In genomic region chr19:49599378-49600298, GRCh38 we compare ENCODE assay signal across 20 cellular contexts. TPM values are rescaled to one million over a fixed set of nuclear protein-coding genes. Genes with fewer than 3 reads are reported as not detected.
DNase-seq lines count a peak whose midpoint lies in the region; ATAC-seq and TF ChIP-seq lines count a peak whose summit lies in the region.
"Had no signal": no experiment of that assay in that cellular context is flagged by ENCODE, and none has a peak within 500 bp of the region (broad histone marks: within the 10 kb centered on the region; RNA-seq: fewer than 3 reads in every experiment).

No MANE protein-coding gene starts in this region.

- H3K27ac Mint-ChIP-seq in activated CD8-positive, alpha-beta T cell treated with anti-CD3 and anti-CD28 coated beads for 36 hours: peak overlapping the region; percentile 37
- no peak overlapping the region for H3K27ac Mint-ChIP-seq in activated CD8-positive, alpha-beta T cell treated with anti-CD3 and anti-CD28 coated beads, Interleukin-2, amount 10 ng/mL, durations not matched to agents 7 days and 5 days
- H3K27ac Mint-ChIP-seq in CD8-positive, alpha-beta T cell: peak overlapping the region; percentile 62
- H3K27ac Mint-ChIP-seq in activated T-helper 17 cell treated with anti-CD3 and anti-CD28 coated beads, Interleukin-2, amount 50 U/mL, for 72 hours: peak overlapping the region; percentile 84
- H3K27ac Mint-ChIP-seq in mesothelial cell of epicardium: no peak overlapping the region
- H3K27ac Mint-ChIP-seq: activated naive CD8-positive, alpha-beta T cell treated with anti-CD3 and anti-CD28 coated beads, Interleukin-2, amount 10 ng/mL, durations not matched to agents 7 days and 5 days; T-helper 2 cell treated with Interferon-gamma antibody and Interleukin-4, amounts not matched to agents 5 μg/mL and 100 μg/mL, for 36 hours had no signal

- no peak overlapping the region for H2BK15ac ChIP-seq in neuronal stem cell (ENCODE audit: low read length)

- no peak overlapping the region for H2BK12ac ChIP-seq in neuronal stem cell (ENCODE audit: low read length)

- H2BK120ac ChIP-seq in neuronal stem cell (ENCODE audit: low read depth, low read length): no peak overlapping the region

- intact Hi-C loops in activated CD8-positive, alpha-beta T cell treated with anti-CD3 and anti-CD28 coated beads for 36 hours (cut with micrococcal nuclease): no loop called here
- intact Hi-C loops in CD8-positive, alpha-beta T cell (cut with DNase I, micrococcal nuclease): no loop called here

- POLR2A ChIA-PET in activated CD8-positive, alpha-beta T cell treated with anti-CD3 and anti-CD28 coated beads for 36 hours (lab: Charles Lee): interaction anchor here (0.6 to 1.9 kb wide), 5 partner anchors 8 to 107 kb away, joined by 3 to 5 read pairs (median 3); no protein-coding TSS in a partner anchor
- POLR2A ChIA-PET in activated CD8-positive, alpha-beta T cell treated with anti-CD3 and anti-CD28 coated beads, Interleukin-2, amount 10 ng/mL, durations not matched to agents 7 days and 5 days (lab: Charles Lee): no interaction called here
- POLR2A ChIA-PET in CD8-positive, alpha-beta T cell (lab: Charles Lee): no interaction called here

- DNase-seq in activated CD8-positive, alpha-beta T cell treated with anti-CD3 and anti-CD28 coated beads for 36 hours: no peak
- DNase-seq in activated CD8-positive, alpha-beta T cell treated with anti-CD3 and anti-CD28 coated beads, Interleukin-2, amount 10 ng/mL, durations not matched to agents 7 days and 5 days: no peak
- DNase-seq in CD8-positive, alpha-beta T cell: no peak
- DNase-seq in neuronal stem cell (ENCODE audit: low spot score) (no peak), mesothelial cell of epicardium (ENCODE audit: low spot score in 2 of 2, unreplicated experiment in 2 of 2) (no peak), NCI-H2107 (lab: John Stamatoyannopoulos, UW) (no peak)
- DNase-seq: ACHN; activated naive CD8-positive, alpha-beta T cell treated with anti-CD3 and anti-CD28 coated beads, Interleukin-2, amount 10 ng/mL, durations not matched to agents 7 days and 5 days; foreskin keratinocyte; naive B cell; NCI-H1092; NCI-H187 treated with DMSO at 0.1 percent for 48 hours; NCI-H774; pancreas; SK-N-SH had no signal

- H3K4me2 ChIP-seq in neuronal stem cell (ENCODE audit: insufficient read depth, low read length, poor library complexity, severe bottlenecking): no peak overlapping the region
- H3K4me2 ChIP-seq: SK-N-SH had no signal

- no peak overlapping the region for H3K4me3 Mint-ChIP-seq in activated CD8-positive, alpha-beta T cell treated with anti-CD3 and anti-CD28 coated beads for 36 hours
- H3K4me3 Mint-ChIP-seq in activated CD8-positive, alpha-beta T cell treated with anti-CD3 and anti-CD28 coated beads, Interleukin-2, amount 10 ng/mL, durations not matched to agents 7 days and 5 days: no peak overlapping the region
- H3K4me3 Mint-ChIP-seq in CD8-positive, alpha-beta T cell: no peak overlapping the region
- H3K4me3 Mint-ChIP-seq in activated T-helper 17 cell treated with anti-CD3 and anti-CD28 coated beads, Interleukin-2, amount 50 U/mL, for 72 hours: no peak overlapping the region
- no peak overlapping the region for H3K4me3 Mint-ChIP-seq in mesothelial cell of epicardium
- H3K4me3 Mint-ChIP-seq: activated naive CD8-positive, alpha-beta T cell treated with anti-CD3 and anti-CD28 coated beads, Interleukin-2, amount 10 ng/mL, durations not matched to agents 7 days and 5 days; naive B cell; T-helper 2 cell treated with Interferon-gamma antibody and Interleukin-4, amounts not matched to agents 5 μg/mL and 100 μg/mL, for 36 hours had no signal

- no peak overlapping the region for H3K4me3 ChIP-seq in CD8-positive, alpha-beta T cell (ENCODE audit: low read depth, low read length)
- H3K4me3 ChIP-seq in neuronal stem cell (ENCODE audit: low read length in 2 of 2): no peak overlapping the region
- H3K4me3 ChIP-seq: pancreas, thoracic aorta had no signal

- no peak overlapping the region for H2AK5ac ChIP-seq in neuronal stem cell (ENCODE audit: low read depth, low read length)

- H4K8ac ChIP-seq in neuronal stem cell (ENCODE audit: low read depth, low read length): peak overlapping the region; percentile 72

- H3K23ac ChIP-seq in neuronal stem cell (ENCODE audit: low read depth, low read length, poor library complexity): peak overlapping the region; percentile 55

- H3K36me3 ChIP-seq in CD8-positive, alpha-beta T cell (ENCODE audit: insufficient read depth, low read length): peaks cover 41% of the 10 kb centered on the region
- peaks cover 63 to 89% of the 10 kb centered on the region in 2 donors for H3K36me3 ChIP-seq in neuronal stem cell (replicated peaks in 1 of 2; ENCODE audit: control insufficient read depth in 2 of 2, insufficient read depth in 2 of 2, low read length in 2 of 2)

- H3K27me3 Mint-ChIP-seq in activated CD8-positive, alpha-beta T cell treated with anti-CD3 and anti-CD28 coated beads for 36 hours: no peaks in the 10 kb centered on the region
- H3K27me3 Mint-ChIP-seq in activated CD8-positive, alpha-beta T cell treated with anti-CD3 and anti-CD28 coated beads, Interleukin-2, amount 10 ng/mL, durations not matched to agents 7 days and 5 days (ENCODE audit: low read depth): no peaks in the 10 kb centered on the region
- no peaks in the 10 kb centered on the region for H3K27me3 Mint-ChIP-seq in CD8-positive, alpha-beta T cell (ENCODE audit: low read depth)
- no peaks in the 10 kb centered on the region for H3K27me3 Mint-ChIP-seq in activated T-helper 17 cell treated with anti-CD3 and anti-CD28 coated beads, Interleukin-2, amount 50 U/mL, for 72 hours
- no peaks in the 10 kb centered on the region for H3K27me3 Mint-ChIP-seq in mesothelial cell of epicardium (ENCODE audit: low read depth)
- H3K27me3 Mint-ChIP-seq: activated naive CD8-positive, alpha-beta T cell treated with anti-CD3 and anti-CD28 coated beads, Interleukin-2, amount 10 ng/mL, durations not matched to agents 7 days and 5 days; naive B cell had no signal

- peaks cover 25% of the 10 kb centered on the region for H3K36me3 Mint-ChIP-seq in activated CD8-positive, alpha-beta T cell treated with anti-CD3 and anti-CD28 coated beads for 36 hours (ENCODE audit: low read depth)
- H3K36me3 Mint-ChIP-seq in activated CD8-positive, alpha-beta T cell treated with anti-CD3 and anti-CD28 coated beads, Interleukin-2, amount 10 ng/mL, durations not matched to agents 7 days and 5 days (ENCODE audit: low read depth): peaks cover 38% of the 10 kb centered on the region
- H3K36me3 Mint-ChIP-seq in CD8-positive, alpha-beta T cell: peaks cover 54% of the 10 kb centered on the region
- H3K36me3 Mint-ChIP-seq in activated T-helper 17 cell treated with anti-CD3 and anti-CD28 coated beads, Interleukin-2, amount 50 U/mL, for 72 hours (ENCODE audit: low read depth): peaks cover 51% of the 10 kb centered on the region
- peaks cover 29% of the 10 kb centered on the region for H3K36me3 Mint-ChIP-seq in mesothelial cell of epicardium

- no peak overlapping the region for H3K18ac ChIP-seq in neuronal stem cell (ENCODE audit: low read length)

- WGBS in neuronal stem cell (ENCODE audit: extremely low coverage in 2 of 2, insufficient read length in 2 of 2, insufficient replicate concordance in 1 of 2), 2 donors: no CpG with 5 or more reads among the region's 26 CpGs

- no peaks in the 10 kb centered on the region for H3K9me3 Mint-ChIP-seq in activated CD8-positive, alpha-beta T cell treated with anti-CD3 and anti-CD28 coated beads for 36 hours
- H3K9me3 Mint-ChIP-seq in activated CD8-positive, alpha-beta T cell treated with anti-CD3 and anti-CD28 coated beads, Interleukin-2, amount 10 ng/mL, durations not matched to agents 7 days and 5 days (ENCODE audit: insufficient read depth): no peaks in the 10 kb centered on the region
- H3K9me3 Mint-ChIP-seq in CD8-positive, alpha-beta T cell: no peaks in the 10 kb centered on the region
- no peaks in the 10 kb centered on the region for H3K9me3 Mint-ChIP-seq in activated T-helper 17 cell treated with anti-CD3 and anti-CD28 coated beads, Interleukin-2, amount 50 U/mL, for 72 hours
- no peaks in the 10 kb centered on the region for H3K9me3 Mint-ChIP-seq in mesothelial cell of epicardium
- H3K9me3 Mint-ChIP-seq: activated naive CD8-positive, alpha-beta T cell treated with anti-CD3 and anti-CD28 coated beads, Interleukin-2, amount 10 ng/mL, durations not matched to agents 7 days and 5 days; naive B cell; T-helper 2 cell treated with Interferon-gamma antibody and Interleukin-4, amounts not matched to agents 5 μg/mL and 100 μg/mL, for 36 hours had no signal

- peaks cover 30% of the 10 kb centered on the region for H3K79me1 ChIP-seq in neuronal stem cell (ENCODE audit: low read depth, low read length)

- no peaks in the 10 kb centered on the region for H3K9me3 ChIP-seq in CD8-positive, alpha-beta T cell (ENCODE audit: low read length)
- H3K9me3 ChIP-seq in neuronal stem cell (replicated peaks in 1 of 2; ENCODE audit: control insufficient read depth in 2 of 2, insufficient read depth in 1 of 2, low read depth in 1 of 2, low read length in 2 of 2): no peaks in the 10 kb centered on the region
- H3K9me3 ChIP-seq: pancreas, SK-N-SH, thoracic aorta had no signal

- H4K91ac ChIP-seq in neuronal stem cell (ENCODE audit: low read depth, low read length, poor library complexity): no peak overlapping the region

- no peak overlapping the region for H3K14ac ChIP-seq in neuronal stem cell (ENCODE audit: low read length)

- CTCF ChIA-PET in activated CD8-positive, alpha-beta T cell treated with anti-CD3 and anti-CD28 coated beads for 36 hours (lab: Charles Lee): no interaction called here
- CTCF ChIA-PET in activated CD8-positive, alpha-beta T cell treated with anti-CD3 and anti-CD28 coated beads, Interleukin-2, amount 10 ng/mL, durations not matched to agents 7 days and 5 days (lab: Charles Lee): no interaction called here
- CTCF ChIA-PET in CD8-positive, alpha-beta T cell (lab: Charles Lee): no interaction called here

- H3K4me1 ChIP-seq in CD8-positive, alpha-beta T cell (ENCODE audit: insufficient read depth, low read length): no peaks in the 10 kb centered on the region
- no peaks in the 10 kb centered on the region for H3K4me1 ChIP-seq in neuronal stem cell (ENCODE audit: control insufficient read depth in 2 of 2, insufficient read depth in 1 of 2, low read depth in 1 of 2, low read length in 2 of 2)
- H3K4me1 ChIP-seq: foreskin keratinocyte, pancreas had no signal

- H3K4ac ChIP-seq in neuronal stem cell (ENCODE audit: low read length): no peak overlapping the region

- ATAC-seq in activated CD8-positive, alpha-beta T cell treated with anti-CD3 and anti-CD28 coated beads for 36 hours: no peak
- ATAC-seq in activated CD8-positive, alpha-beta T cell treated with anti-CD3 and anti-CD28 coated beads, Interleukin-2, amount 10 ng/mL, durations not matched to agents 7 days and 5 days: no peak
- no peak for ATAC-seq in CD8-positive, alpha-beta T cell
- no peak for ATAC-seq in activated T-helper 17 cell treated with anti-CD3 and anti-CD28 coated beads, Interleukin-2, amount 50 U/mL, for 72 hours (replicated peaks)
- ATAC-seq in GM21360 (IDR thresholded peaks at IDR 0.05; ENCODE audit: unreplicated experiment): no peak
- ATAC-seq: foreskin keratinocyte, HCT116, pancreas had no signal

- H3K27me3 ChIP-seq in CD8-positive, alpha-beta T cell (ENCODE audit: insufficient read depth, low read length): no peaks in the 10 kb centered on the region
- no peaks in the 10 kb centered on the region for H3K27me3 ChIP-seq in neuronal stem cell (ENCODE audit: control insufficient read depth in 3 of 3, insufficient read depth in 3 of 3, low read depth in 1 of 3, low read length in 3 of 3)
- H3K27me3 ChIP-seq: foreskin keratinocyte, pancreas had no signal

- no peak overlapping the region for H2AFZ ChIP-seq in neuronal stem cell (ENCODE audit: low read length)

- TF ChIP-seq CTCF in activated CD8-positive, alpha-beta T cell treated with anti-CD3 and anti-CD28 coated beads for 36 hours (IDR thresholded peaks at IDR 0.05): no peak
- no peak for TF ChIP-seq CTCF in CD8-positive, alpha-beta T cell (IDR thresholded peaks at IDR 0.05)
- TF ChIP-seq CTCF in mesothelial cell of epicardium (IDR thresholded peaks at IDR 0.05; ENCODE audit: unreplicated experiment): no peak

- no peak overlapping the region for H3K9ac ChIP-seq in neuronal stem cell (ENCODE audit: low read depth, low read length, poor library complexity)
- H3K9ac ChIP-seq: SK-N-SH had no signal

- H3K4me1 Mint-ChIP-seq in activated CD8-positive, alpha-beta T cell treated with anti-CD3 and anti-CD28 coated beads for 36 hours (ENCODE audit: low read depth): peaks cover 15% of the 10 kb centered on the region
- H3K4me1 Mint-ChIP-seq in activated CD8-positive, alpha-beta T cell treated with anti-CD3 and anti-CD28 coated beads, Interleukin-2, amount 10 ng/mL, durations not matched to agents 7 days and 5 days (ENCODE audit: low read depth): peaks cover 5% of the 10 kb centered on the region
- peaks cover 24% of the 10 kb centered on the region for H3K4me1 Mint-ChIP-seq in CD8-positive, alpha-beta T cell (ENCODE audit: low read depth)
- peaks cover 5% of the 10 kb centered on the region for H3K4me1 Mint-ChIP-seq in activated T-helper 17 cell treated with anti-CD3 and anti-CD28 coated beads, Interleukin-2, amount 50 U/mL, for 72 hours
- H3K4me1 Mint-ChIP-seq in mesothelial cell of epicardium: no peaks in the 10 kb centered on the region

- H2BK5ac ChIP-seq in neuronal stem cell (ENCODE audit: low read length): peak overlapping the region; percentile 13

- no peak overlapping the region for H3K27ac ChIP-seq in CD8-positive, alpha-beta T cell (ENCODE audit: low read depth, low read length)
- no peak overlapping the region for H3K27ac ChIP-seq in neuronal stem cell (replicated peaks; ENCODE audit: low read length)
- H3K27ac ChIP-seq: foreskin keratinocyte, pancreas, thoracic aorta had no signal

RNA-seq across cellular contexts. Expression of gene PRR12, which starts 8.7 kb away (rescaled TPM):
- total RNA-seq in activated CD8-positive, alpha-beta T cell treated with anti-CD3 and anti-CD28 coated beads for 36 hours: 10 to 100 TPM; 16.0 to 17.8 TPM
- total RNA-seq in activated CD8-positive, alpha-beta T cell treated with anti-CD3 and anti-CD28 coated beads, Interleukin-2, amount 10 ng/mL, durations not matched to agents 7 days and 5 days: 10 to 100 TPM; 39.4 to 39.9 TPM
- total RNA-seq in CD8-positive, alpha-beta T cell: 10 to 100 TPM; 26.2 to 28.9 TPM
- 10 to 100 TPM; 27.2 to 27.8 TPM for total RNA-seq in activated T-helper 17 cell treated with anti-CD3 and anti-CD28 coated beads, Interleukin-2, amount 50 U/mL, for 72 hours
- 16.0 TPM for polyA plus RNA-seq in neuronal stem cell (2013, experiment 1 of 2)
- 16.2 TPM for polyA plus RNA-seq in neuronal stem cell (2013, experiment 2 of 2)
- 53.3 to 58.5 TPM (median 54.2 TPM) in 3 replicates for total RNA-seq in mesothelial cell of epicardium

RNA-seq across cellular contexts. Expression of gene PRRG2, which starts 18.5 kb away (rescaled TPM):
- total RNA-seq in activated CD8-positive, alpha-beta T cell treated with anti-CD3 and anti-CD28 coated beads for 36 hours: 1 to 10 TPM; 1.5 TPM
- total RNA-seq in activated CD8-positive, alpha-beta T cell treated with anti-CD3 and anti-CD28 coated beads, Interleukin-2, amount 10 ng/mL, durations not matched to agents 7 days and 5 days: 1 to 10 TPM; 1.5 to 1.9 TPM
- 1 to 10 TPM in 1 of 2 experiments, under 1 TPM in 1; 0.52 to 1.4 TPM for total RNA-seq in CD8-positive, alpha-beta T cell
- 10 to 100 TPM in 1 of 2 donors, 1 to 10 TPM in 1; 3.8 to 12.3 TPM for total RNA-seq in activated T-helper 17 cell treated with anti-CD3 and anti-CD28 coated beads, Interleukin-2, amount 50 U/mL, for 72 hours
- polyA plus RNA-seq in neuronal stem cell (2013, experiment 1 of 2): 0.73 TPM
- 1.00 TPM for polyA plus RNA-seq in neuronal stem cell (2013, experiment 2 of 2)
- 0.87 to 1.4 TPM (median 1.1 TPM) in 3 replicates for total RNA-seq in mesothelial cell of epicardium
- total RNA-seq: thoracic aorta had no signal

RNA-seq across cellular contexts. Expression of gene NOSIP, which starts 19.3 kb away (rescaled TPM):
- 10 to 100 TPM; 75.6 to 79.4 TPM for total RNA-seq in activated CD8-positive, alpha-beta T cell treated with anti-CD3 and anti-CD28 coated beads for 36 hours
- 100 to 1,000 TPM; 147 to 159 TPM for total RNA-seq in activated CD8-positive, alpha-beta T cell treated with anti-CD3 and anti-CD28 coated beads, Interleukin-2, amount 10 ng/mL, durations not matched to agents 7 days and 5 days
- total RNA-seq in CD8-positive, alpha-beta T cell: 100 to 1,000 TPM; 103 to 110 TPM
- 100 to 1,000 TPM; 101 to 103 TPM for total RNA-seq in activated T-helper 17 cell treated with anti-CD3 and anti-CD28 coated beads, Interleukin-2, amount 50 U/mL, for 72 hours
- 44.8 TPM for polyA plus RNA-seq in neuronal stem cell (2013, experiment 1 of 2)
- 45.0 TPM for polyA plus RNA-seq in neuronal stem cell (2013, experiment 2 of 2)
- 53.3 to 60.7 TPM (median 60.1 TPM) in 3 replicates for total RNA-seq in mesothelial cell of epicardium

RNA-seq across cellular contexts. Expression of gene RRAS, which starts 40.3 kb away (rescaled TPM):
- 1 to 10 TPM; 6.3 to 7.1 TPM for total RNA-seq in activated CD8-positive, alpha-beta T cell treated with anti-CD3 and anti-CD28 coated beads for 36 hours
- 1 to 10 TPM; 8.1 to 8.4 TPM for total RNA-seq in activated CD8-positive, alpha-beta T cell treated with anti-CD3 and anti-CD28 coated beads, Interleukin-2, amount 10 ng/mL, durations not matched to agents 7 days and 5 days
- 1 to 10 TPM; 3.6 to 4.9 TPM for total RNA-seq in CD8-positive, alpha-beta T cell
- total RNA-seq in activated T-helper 17 cell treated with anti-CD3 and anti-CD28 coated beads, Interleukin-2, amount 50 U/mL, for 72 hours: 10 to 100 TPM in 1 of 2 donors, 1 to 10 TPM in 1; 7.6 to 14.3 TPM
- polyA plus RNA-seq in neuronal stem cell (2013, experiment 1 of 2): 24.4 TPM
- polyA plus RNA-seq in neuronal stem cell (2013, experiment 2 of 2): 23.5 TPM
- total RNA-seq in mesothelial cell of epicardium: 26.0 to 28.6 TPM (median 26.9 TPM) in 3 replicates

RNA-seq across cellular contexts. Expression of gene SCAF1, which starts 42.4 kb away (rescaled TPM):
- total RNA-seq in activated CD8-positive, alpha-beta T cell treated with anti-CD3 and anti-CD28 coated beads for 36 hours: 10 to 100 TPM; 54.5 to 57.2 TPM
- total RNA-seq in activated CD8-positive, alpha-beta T cell treated with anti-CD3 and anti-CD28 coated beads, Interleukin-2, amount 10 ng/mL, durations not matched to agents 7 days and 5 days: 10 to 100 TPM; 61.0 to 64.1 TPM
- total RNA-seq in CD8-positive, alpha-beta T cell: 10 to 100 TPM; 30.2 to 33.3 TPM
- 10 to 100 TPM; 53.8 to 60.5 TPM for total RNA-seq in activated T-helper 17 cell treated with anti-CD3 and anti-CD28 coated beads, Interleukin-2, amount 50 U/mL, for 72 hours
- polyA plus RNA-seq in neuronal stem cell (2013, experiment 1 of 2): 46.4 TPM
- polyA plus RNA-seq in neuronal stem cell (2013, experiment 2 of 2): 48.0 TPM
- total RNA-seq in mesothelial cell of epicardium: 87.3 to 89.9 TPM (median 88.9 TPM) in 3 replicates

Comparison
In these comparisons a context has a peak if more than half of its experiments do, and no peak if none do; other contexts are left out.
1. H3K27ac Mint-ChIP-seq: peak in activated CD8-positive, alpha-beta T cell treated with anti-CD3 and anti-CD28 coated beads for 36 hours (single experiment), CD8-positive, alpha-beta T cell (single experiment) and activated T-helper 17 cell treated with anti-CD3 and anti-CD28 coated beads, Interleukin-2, amount 50 U/mL, for 72 hours (single experiment); none in activated CD8-positive, alpha-beta T cell treated with anti-CD3 and anti-CD28 coated beads, Interleukin-2, amount 10 ng/mL, durations not matched to agents 7 days and 5 days (single experiment) and mesothelial cell of epicardium (single experiment).